Comparison of ENCODE assay signal across 8 cellular contexts in genomic region chr9:85741112-85741874, GRCh38.
DNase-seq lines count a peak whose midpoint lies in the region; ATAC-seq and TF ChIP-seq lines count a peak whose summit lies in the region.

No MANE protein-coding gene starts in this region.

- H3K4me3 ChIP-seq in BLaER1 treated with 17β-estradiol and CSF1 and Interleukin-3, amounts not matched to agents 10 nM and 100 nM, result peak overlapping the region; percentile 86 to 98 (median 96)
- H3K4me3 ChIP-seq in SU-DHL-6 (ENCODE audit: insufficient read depth, low read length, poor library complexity, severe bottlenecking) (peak overlapping the region; percentile 64), iPS DF 6.9 (ENCODE audit: low read length) (peak overlapping the region; percentile 98), skin epidermis (peak overlapping the region; percentile 74 to 98 (median 93))

- TF ChIP-seq CTCF in SU-DHL-6 (IDR thresholded peaks at IDR 0.05; ENCODE audit: insufficient read depth, low read length, poor library complexity, severe bottlenecking), result no peak

- peak overlapping the region; percentile 90 to 99 (median 95) for H3K9ac ChIP-seq in BLaER1 treated with 17β-estradiol and CSF1 and Interleukin-3, amounts not matched to agents 10 nM and 100 nM
- peak overlapping the region; percentile 90 for H3K9ac ChIP-seq in SU-DHL-6 (ENCODE audit: low read length)

- H3K36me3 ChIP-seq in BLaER1 treated with 17β-estradiol and CSF1 and Interleukin-3, amounts not matched to agents 10 nM and 100 nM, result 0 out of 22 replicates have a peak, but pooled peaks cover 0 to 6% (median 0%) of the 10 kb centered on the region in 11 experiments
- H3K36me3 ChIP-seq in SU-DHL-6 (ENCODE audit: low read length), result no peaks in the 10 kb centered on the region
- H3K36me3 ChIP-seq in iPS DF 6.9 (ENCODE audit: control insufficient read depth, insufficient read depth, low read length), result no peaks in the 10 kb centered on the region

- no peaks in the 10 kb centered on the region for H3F3A ChIP-seq in SU-DHL-6 (ENCODE audit: insufficient read depth)

- H3K9me2 ChIP-seq in SU-DHL-6 (replicated peaks; ENCODE audit: insufficient read depth, low read length), result no peaks in the 10 kb centered on the region

- peak overlapping the region; percentile 59 to 82 (median 80) for H3K4me2 ChIP-seq in BLaER1 treated with 17β-estradiol and CSF1 and Interleukin-3, amounts not matched to agents 10 nM and 100 nM
- H3K4me2 ChIP-seq in SU-DHL-6 (ENCODE audit: low read depth, low read length, poor library complexity, severe bottlenecking), result peak overlapping the region; percentile 78

- H3K27ac ChIP-seq in BLaER1 treated with 17β-estradiol and CSF1 and Interleukin-3, amounts not matched to agents 10 nM and 100 nM, result peak overlapping the region; percentile 89 to 99 (median 95)
- H3K27ac ChIP-seq in SU-DHL-6 (ENCODE audit: low read depth, low read length) (no peak overlapping the region), angular gyrus (ENCODE audit: low read depth, low read length) (peak overlapping the region; percentile 51), iPS DF 6.9 (ENCODE audit: low read length) (no peak overlapping the region), skin epidermis (peak overlapping the region; percentile 37 to 93 (median 86))

- H3K9me3 ChIP-seq in BLaER1 treated with 17β-estradiol and CSF1 and Interleukin-3, amounts not matched to agents 10 nM and 100 nM (replicated peaks in 1 of 11), result peaks cover 0 to 9% (median 0%) of the 10 kb centered on the region in 11 experiments; a peak in 5 of 22 replicates
- H3K9me3 ChIP-seq in SU-DHL-6 (ENCODE audit: insufficient read depth, low read length), result no peaks in the 10 kb centered on the region
- no peaks in the 10 kb centered on the region for H3K9me3 ChIP-seq in iPS DF 6.9 (ENCODE audit: control insufficient read depth, insufficient read depth, low read length)

- H4K20me1 ChIP-seq in BLaER1 treated with 17β-estradiol and CSF1 and Interleukin-3, amounts not matched to agents 10 nM and 100 nM, result peaks cover 5 to 36% (median 20%) of the 10 kb centered on the region in 11 experiments; a peak in 17 of 22 replicates
- peaks cover 29% of the 10 kb centered on the region for H4K20me1 ChIP-seq in SU-DHL-6 (ENCODE audit: low read depth, low read length)

- peaks cover 43% of the 10 kb centered on the region for H3K79me2 ChIP-seq in SU-DHL-6 (ENCODE audit: insufficient read depth, low read length)

- H3K27me3 ChIP-seq in BLaER1 treated with 17β-estradiol and CSF1 and Interleukin-3, amounts not matched to agents 10 nM and 100 nM, result no peaks in the 10 kb centered on the region
- H3K27me3 ChIP-seq in SU-DHL-6 (ENCODE audit: low read length), result no peaks in the 10 kb centered on the region
- H3K27me3 ChIP-seq in iPS DF 6.9 (ENCODE audit: control insufficient read depth, insufficient read depth, low read length), result no peaks in the 10 kb centered on the region

- peaks cover 31 to 48% (median 36%) of the 10 kb centered on the region in 10 experiments for H3K4me1 ChIP-seq in BLaER1 treated with 17β-estradiol and CSF1 and Interleukin-3, amounts not matched to agents 10 nM and 100 nM
- peaks cover 2% of the 10 kb centered on the region; the same call in 1 of the 2 replicates for H3K4me1 ChIP-seq in iPS DF 6.9 (ENCODE audit: control insufficient read depth, insufficient read depth, low read length)

- ATAC-seq in GM19351 (IDR thresholded peaks at IDR 0.05; ENCODE audit: unreplicated experiment), result peak; percentile 45
- peak; percentile 45 for ATAC-seq in HG03457 (IDR thresholded peaks at IDR 0.05; ENCODE audit: unreplicated experiment)

- WGBS in iPS DF 6.9 (ENCODE audit: insufficient coverage, insufficient read length), result no CpG with 5 or more reads among the region's 74 CpGs

- H2AFZ ChIP-seq in SU-DHL-6 (ENCODE audit: low read depth, low read length, severe bottlenecking), result peak overlapping the region; percentile 60

- DNase-seq in iPS DF 6.9 (ENCODE audit: low read depth, low spot score) (no peak), SKM-1 treated with dmso at 0.1 percent for 144 hours (lab: John Stamatoyannopoulos, UW; ENCODE audit: unreplicated experiment) (no peak)

Comparison
In these comparisons a context has a peak if more than half of its experiments do, and no peak if none do; other contexts are left out.
1. H3K27ac ChIP-seq: peak in BLaER1 treated with 17β-estradiol and CSF1 and Interleukin-3, amounts not matched to agents 10 nM and 100 nM (11 of 11), angular gyrus (single experiment) and skin epidermis (21 of 21); none in SU-DHL-6 (single experiment) and iPS DF 6.9 (single experiment).
2. Peak in every context shown above with its lines, with median percentiles within 50 percentile points of each other: H3K4me3 ChIP-seq.